In genomic region chr10:12577610-12578009, GRCh38 we compare ENCODE assay signal across 24 cellular contexts.
"Had no signal": no experiment of that assay in that cellular context is flagged by ENCODE, and none has a peak within 500 bp of the region (broad histone marks: within the 10 kb centered on the region; RNA-seq: fewer than 3 reads in every experiment).

No MANE protein-coding gene starts in this region.

- H3K9me3 ChIP-seq: testis, thoracic aorta, thyroid gland, tibial artery, transverse colon, upper lobe of right lung, uterus, vagina had no signal

- H3K27me3 ChIP-seq: stomach, suprapubic skin, testis, thyroid gland, tibial artery, tibial nerve, transverse colon, upper lobe of left lung, upper lobe of right lung, uterus, vagina had no signal

- H3K27ac ChIP-seq: stomach, suprapubic skin, testis, thoracic aorta, thyroid gland, tibial artery, tibial nerve, transverse colon, upper lobe of left lung, upper lobe of right lung, uterus, vagina had no signal

- H3K36me3 ChIP-seq: stomach, suprapubic skin, thoracic aorta, thyroid gland, tibial artery, transverse colon, upper lobe of left lung, upper lobe of right lung, uterus, vagina had no signal

- H3K4me3 ChIP-seq: stomach, suprapubic skin, testis, thoracic aorta, thyroid gland, tibial artery, tibial nerve, transverse colon, upper lobe of left lung, upper lobe of right lung, uterus, vagina had no signal

- H3K4me1 ChIP-seq: testis, tibial nerve, transverse colon, upper lobe of left lung, upper lobe of right lung, uterus had no signal

- DNase-seq: stimulated activated CD4-positive, alpha-beta T cell treated with anti-CD3 and anti-CD28 coated beads, Interleukin-2, amount 100 ng/mL, for 48 hours; stimulated activated CD4-positive, alpha-beta T cell treated with anti-CD3 and anti-CD28 coated beads, Interleukin-4, amount 100 ng/mL, for 1 hour; stimulated activated CD4-positive, alpha-beta T cell treated with anti-CD3 and anti-CD28 coated beads, Interleukin-4, amount 100 ng/mL, for 24 hours; stimulated activated CD4-positive, alpha-beta T cell treated with anti-CD3 and anti-CD28 coated beads, Interleukin-4, amount 100 ng/mL, for 4 hours; stimulated activated CD8-positive, alpha-beta memory T cell treated with anti-CD3 and anti-CD28 coated beads, Interleukin-4, amount 100 ng/mL, for 48 hours; stimulated activated naive B cell treated with anti-CD40 and anti-IgM and Interleukin-4, amounts not matched to agents 10 μg/mL and 1 μg/mL and 100 μg/mL, for 72 hours; stimulated activated naive CD4-positive, alpha-beta T cell; stimulated activated naive CD4-positive, alpha-beta T cell treated with Interleukin-2 at 50 U/mL for 16 hours; stimulated activated naive CD8-positive, alpha-beta T cell treated with anti-CD3 and anti-CD28 coated beads, Interleukin-15, amount 100 ng/mL, for 72 hours; stimulated activated naive CD8-positive, alpha-beta T cell treated with anti-CD3 and anti-CD28 coated beads, Interleukin-15, Interleukin-2, amounts not matched to agents 100 U/mL and 50 U/mL, for 24 hours; stomach; substantia nigra; testis; thyroid gland; transverse colon; trophoblast cell; upper lobe of left lung; upper lobe of right lung; uterus had no signal
